ENCODE assay signal across 8 cellular contexts in genomic region chr22:30423296-30423958, GRCh38. TPM values are rescaled to one million over a fixed set of nuclear protein-coding genes. Genes with fewer than 3 reads are reported as not detected.
DNase-seq lines count a peak whose midpoint lies in the region; ATAC-seq and TF ChIP-seq lines count a peak whose summit lies in the region.

No MANE protein-coding gene starts in this region.

- H3K4me1 Mint-ChIP-seq in activated naive CD8-positive, alpha-beta T cell treated with anti-CD3 and anti-CD28 coated beads for 36 hours = peaks cover 52% of the 10 kb centered on the region

- no TSS peak for BruUV-seq in OCI-LY7 (replicated peaks; lab: Mats Ljungman, UMichigan)

- intact Hi-C loops in OCI-LY7 (cut with micrococcal nuclease; ENCODE audit: unreplicated experiment) = loop anchor here (1.0 to 10.0 kb wide), 4 partner anchors 32 to 1159 kb away; partner anchors contain the start of genes AP1B1, EWSR1, RHBDD3 and UQCR10

- POLR2A ChIA-PET in OCI-LY7 (lab: Charles Lee) = interaction anchor here (0.6 to 5.5 kb wide), 12 partner anchors 11 to 367 kb away, joined by 3 to 48 read pairs (median 4); partner anchors contain the start of gene SEC14L2

- H3K9me3 ChIP-seq in OCI-LY7 (ENCODE audit: low read length) = no peaks in the 10 kb centered on the region

- 0 out of 2 replicates have a peak, but pooled peaks have one; percentile 27 for TF ChIP-seq CTCF in OCI-LY7 (conservative IDR thresholded peaks at IDR 0.05; ENCODE audit: low read length)

- no peaks in the 10 kb centered on the region for H3K9me2 ChIP-seq in OCI-LY7 (ENCODE audit: insufficient read depth, low read length)

- peaks cover 40% of the 10 kb centered on the region for H3K36me3 ChIP-seq in OCI-LY7 (ENCODE audit: insufficient read depth, low read length)

- TF ChIP-seq POLR2A in GM18526 (IDR thresholded peaks at IDR 0.05; ENCODE audit: extremely low read depth, insufficient read length) = peak; percentile 84

- DNase-seq in OCI-LY7 (ENCODE audit: low spot score) = peak; percentile 43
- peak; percentile 58 for DNase-seq in activated naive CD8-positive, alpha-beta T cell treated with anti-CD3 and anti-CD28 coated beads for 36 hours
- DNase-seq in hypothalamus (lab: John Stamatoyannopoulos, UW) = peak in 26 of 51 donors; percentile 54 to 94 (median 72)
- no peak for DNase-seq in SK-N-DZ (ENCODE audit: low spot score)
- no peak for DNase-seq in HCEC 1CT

- H3K27ac ChIP-seq in OCI-LY7 (ENCODE audit: low read depth, low read length, poor library complexity, severe bottlenecking) (peak overlapping the region; percentile 75), skin epidermis (peak overlapping the region; percentile 75 to 99 (median 96))

- H4K20me1 ChIP-seq in OCI-LY7 (ENCODE audit: insufficient read depth, low read length) = no peaks in the 10 kb centered on the region

- H3K4me2 ChIP-seq in OCI-LY7 (ENCODE audit: low read length) = peak overlapping the region; percentile 87

- peaks cover 49% of the 10 kb centered on the region for H3K36me3 Mint-ChIP-seq in activated naive CD8-positive, alpha-beta T cell treated with anti-CD3 and anti-CD28 coated beads for 36 hours

- H3K27me3 Mint-ChIP-seq in activated naive CD8-positive, alpha-beta T cell treated with anti-CD3 and anti-CD28 coated beads for 36 hours = no peaks in the 10 kb centered on the region

- H3K27ac Mint-ChIP-seq in activated naive CD8-positive, alpha-beta T cell treated with anti-CD3 and anti-CD28 coated beads for 36 hours = peak overlapping the region; percentile 97

- H3K4me3 ChIP-seq in OCI-LY7 (ENCODE audit: low read depth, low read length, poor library complexity, severe bottlenecking) (peak overlapping the region; percentile 93), skin epidermis (peak overlapping the region; percentile 48 to 68 (median 57))

- H3K4me3 Mint-ChIP-seq in activated naive CD8-positive, alpha-beta T cell treated with anti-CD3 and anti-CD28 coated beads for 36 hours = peak overlapping the region; percentile 91

- peak overlapping the region; percentile 67 for H2AFZ ChIP-seq in OCI-LY7 (ENCODE audit: low read length)

- CTCF ChIA-PET in OCI-LY7 (lab: Charles Lee; ENCODE audit: unreplicated experiment) = interaction anchor here (0.6 to 2.1 kb wide), 6 partner anchors 9 to 868 kb away, joined by 3 to 6 read pairs (median 5); partner anchors contain the start of gene PIK3IP1

- H3K79me2 ChIP-seq in OCI-LY7 (ENCODE audit: insufficient read depth, low read depth, low read length) = peaks cover 45% of the 10 kb centered on the region; the same call in 1 of the 2 replicates

- H3K9me3 Mint-ChIP-seq in activated naive CD8-positive, alpha-beta T cell treated with anti-CD3 and anti-CD28 coated beads for 36 hours = no peaks in the 10 kb centered on the region

- ATAC-seq in HG02798 (IDR thresholded peaks at IDR 0.05; ENCODE audit: poor library complexity, unreplicated experiment) = peak; percentile 27

- peaks cover 35% of the 10 kb centered on the region for H3K4me1 ChIP-seq in OCI-LY7 (ENCODE audit: insufficient read depth, low read length, poor library complexity, severe bottlenecking)

RNA-seq across cellular contexts. Expression of gene MTFP1, which starts 2.1 kb away (rescaled TPM):
- 70.5 and 81.9 TPM in 2 replicates for total RNA-seq in OCI-LY7 (2014; rRNA removed; shearing (Covaris generic))
- 63.6 and 83.2 TPM in 2 replicates for total RNA-seq in OCI-LY7 (2022)
- 100 to 1,000 TPM; 109 to 114 TPM for total RNA-seq in activated naive CD8-positive, alpha-beta T cell treated with anti-CD3 and anti-CD28 coated beads for 36 hours
- polyA plus RNA-seq in SK-N-DZ (2014; cell fraction: cytosol; rRNA removed) = 58.6 and 61.0 TPM in 2 replicates
- polyA plus RNA-seq in SK-N-DZ (2014; cell fraction: nucleus; rRNA removed) = 29.3 and 42.1 TPM in 2 replicates

RNA-seq across cellular contexts. Expression of gene SEC14L2, which starts 26.6 kb away (rescaled TPM):
- 0.22 and 0.31 TPM in 2 replicates for total RNA-seq in OCI-LY7 (2014; rRNA removed; shearing (Covaris generic))
- 0.11 and 0.18 TPM in 2 replicates for total RNA-seq in OCI-LY7 (2022)
- total RNA-seq in activated naive CD8-positive, alpha-beta T cell treated with anti-CD3 and anti-CD28 coated beads for 36 hours = 1 to 10 TPM; 9.1 to 9.4 TPM
- 2.6 and 13.2 TPM in 2 replicates for polyA plus RNA-seq in SK-N-DZ (2014; cell fraction: cytosol; rRNA removed)
- 3.6 and 4.2 TPM in 2 replicates for polyA plus RNA-seq in SK-N-DZ (2014; cell fraction: nucleus; rRNA removed)

RNA-seq across cellular contexts. Expression of gene RNF215, which starts 36.2 kb away (rescaled TPM):
- total RNA-seq in OCI-LY7 (2014; rRNA removed; shearing (Covaris generic)) = 6.9 and 8.0 TPM in 2 replicates
- 12.3 and 13.8 TPM in 2 replicates for total RNA-seq in OCI-LY7 (2022)
- total RNA-seq in activated naive CD8-positive, alpha-beta T cell treated with anti-CD3 and anti-CD28 coated beads for 36 hours = 1 to 10 TPM; 3.3 to 3.9 TPM
- polyA plus RNA-seq in SK-N-DZ (2014; cell fraction: cytosol; rRNA removed) = 20.7 and 26.5 TPM in 2 replicates
- 81.1 and 92.8 TPM in 2 replicates for polyA plus RNA-seq in SK-N-DZ (2014; cell fraction: nucleus; rRNA removed)

RNA-seq across cellular contexts. Expression of gene SEC14L3, which starts 48.4 kb away (rescaled TPM):
- not detected in 2 replicates for total RNA-seq in OCI-LY7 (2014; rRNA removed; shearing (Covaris generic))
- total RNA-seq in OCI-LY7 (2022) = not detected in 2 replicates
- not detected for total RNA-seq in activated naive CD8-positive, alpha-beta T cell treated with anti-CD3 and anti-CD28 coated beads for 36 hours
- not detected in 2 replicates for polyA plus RNA-seq in SK-N-DZ (2014; cell fraction: cytosol; rRNA removed)
- polyA plus RNA-seq in SK-N-DZ (2014; cell fraction: nucleus; rRNA removed) = not detected in 2 replicates

Comparison
In these comparisons a context has a peak if more than half of its experiments do, and no peak if none do; other contexts are left out.
1. DNase-seq: peak in OCI-LY7 (single experiment), activated naive CD8-positive, alpha-beta T cell treated with anti-CD3 and anti-CD28 coated beads for 36 hours (single experiment) and hypothalamus (26 of 51); none in SK-N-DZ (single experiment) and HCEC 1CT (single experiment).
2. RNA of gene SEC14L2, which starts 26.6 kb away (total RNA-seq): 9.1 to 9.4 TPM in activated naive CD8-positive, alpha-beta T cell treated with anti-CD3 and anti-CD28 coated beads for 36 hours; 0.11 to 0.31 TPM in OCI-LY7; every median in the first group is over 4 times any median in the second.